ENCODE assay signal across 8 cellular contexts in the genomic region with DNA sequence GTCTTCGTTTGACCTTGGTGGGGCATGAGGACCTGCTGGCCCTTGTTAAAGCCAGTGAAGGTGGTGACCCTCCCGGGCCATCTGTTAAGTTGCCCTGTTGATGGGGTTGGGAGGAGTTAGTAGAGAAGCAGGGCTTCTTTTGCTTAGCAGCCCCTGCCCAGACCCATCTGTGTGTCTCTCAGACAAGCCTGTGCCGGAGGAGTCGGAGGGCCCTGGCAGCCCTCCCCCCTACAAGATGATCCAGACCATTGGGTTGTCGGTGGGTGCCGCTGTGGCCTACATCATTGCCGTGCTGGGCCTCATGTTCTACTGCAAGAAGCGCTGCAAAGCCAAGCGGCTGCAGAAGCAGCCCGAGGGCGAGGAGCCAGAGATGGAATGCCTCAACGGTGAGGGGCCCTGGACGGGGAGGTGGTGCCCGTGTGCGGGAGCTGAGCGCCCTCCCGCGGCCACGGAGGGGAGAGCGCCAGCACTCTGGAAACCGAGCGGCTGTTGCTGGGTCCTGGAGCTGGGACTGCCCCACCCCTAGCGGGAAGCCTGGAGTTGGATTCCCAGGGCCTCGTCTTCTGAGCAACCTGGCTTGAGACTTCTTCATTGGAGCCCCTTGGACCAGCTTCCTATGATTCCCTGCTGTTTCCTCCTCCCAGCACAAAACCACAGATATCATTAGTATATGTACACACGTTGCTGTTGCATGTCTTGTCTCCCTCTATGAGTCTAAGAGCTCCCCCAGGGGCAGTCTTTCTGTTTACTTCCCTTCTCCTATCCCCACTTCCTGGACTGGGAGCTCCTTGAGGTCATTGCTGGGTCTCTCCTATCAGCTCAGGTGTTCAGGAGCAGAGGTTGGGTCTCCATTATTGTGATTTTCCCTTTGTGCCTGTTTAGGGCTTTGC. TPM values are rescaled to one million over a fixed set of nuclear protein-coding genes. Genes with fewer than 3 reads are reported as not detected.
A peak's percentile ranks its signal among the peaks of the same experiment; 100 is the strongest.
DNase-seq lines count a peak whose midpoint lies in the region; TF ChIP-seq lines count a peak whose summit lies in the region.

No MANE protein-coding gene starts in this region.

- DNase-seq in AG04449 (ENCODE audit: low read depth, low spot score) (peak; percentile 75), GM19238 (ENCODE audit: insufficient read length, low spot score) (peak; percentile 91), Kasumi-1 (lab: John Stamatoyannopoulos, UW) (peak; percentile 82 to 83), RWPE1 (ENCODE audit: low spot score) (peak; percentile 88), foreskin fibroblast (peak; percentile 91 to 97), neuronal stem cell (ENCODE audit: low spot score) (peak; percentile 81), stomach (peak; percentile 90)
- peak; percentile 87 for DNase-seq in activated effector memory CD4-positive, alpha-beta T cell treated with anti-CD3 and anti-CD28 coated beads, Interleukin-2, amount 50 U/mL, for 16 hours

- TF ChIP-seq CTCF in AG04449 (IDR thresholded peaks at IDR 0.05; ENCODE audit: insufficient read depth, low read length, missing control alignments) (peak; percentile 98), RWPE1 (conservative IDR thresholded peaks at IDR 0.05; ENCODE audit: low read depth) (peak; percentile 92), foreskin fibroblast (IDR thresholded peaks at IDR 0.05; ENCODE audit: low read depth, low read length) (peak; percentile 91), stomach (IDR thresholded peaks at IDR 0.05) (peak in 5 of 7 experiments; percentile 91 to 96 (median 94))

- H3K36me3 ChIP-seq in neuronal stem cell (replicated peaks in 1 of 2; ENCODE audit: control insufficient read depth in 2 of 2, insufficient read depth in 2 of 2, low read length in 2 of 2), result peaks cover 25 to 55% of the 10 kb centered on the region in 2 donors
- H3K36me3 ChIP-seq in stomach, result peaks cover 0 to 12% (median 10%) of the 10 kb centered on the region in 4 donors

- no peaks in the 10 kb centered on the region for H3K79me1 ChIP-seq in neuronal stem cell (ENCODE audit: low read depth, low read length)

- H3K18ac ChIP-seq in neuronal stem cell (ENCODE audit: low read length), result peak overlapping the region; percentile 72

- peak overlapping the region; percentile 81 for H3K23ac ChIP-seq in neuronal stem cell (ENCODE audit: low read depth, low read length, poor library complexity)

- H3K4ac ChIP-seq in neuronal stem cell (ENCODE audit: low read length), result no peak overlapping the region

- POLR2A ChIA-PET in AG04449 (lab: Yijun Ruan, JAX) (interaction anchor here (0.6 to 2.4 kb wide), 9 partner anchors 14 to 121 kb away, joined by 3 to 20 read pairs (median 3); partner anchors contain the start of genes CUL7, KLC4, MRPL2 and PTK7), RWPE1 (lab: Yijun Ruan, JAX; ENCODE audit: low non-redundant PET) (interaction anchor here (0.5 kb wide), 1 partner anchor 14 kb away, joined by 3 read pairs; no protein-coding TSS in a partner anchor)

- H3K27me3 ChIP-seq in neuronal stem cell (ENCODE audit: control insufficient read depth in 3 of 3, insufficient read depth in 3 of 3, low read depth in 1 of 3, low read length in 3 of 3) (no peaks in the 10 kb centered on the region), stomach (no peaks in the 10 kb centered on the region)

- H3K9ac ChIP-seq in neuronal stem cell (ENCODE audit: low read depth, low read length, poor library complexity), result peak overlapping the region; percentile 86

- no peak overlapping the region for H2BK12ac ChIP-seq in neuronal stem cell (ENCODE audit: low read length)

- peak overlapping the region; percentile 41 for H3K14ac ChIP-seq in neuronal stem cell (ENCODE audit: low read length)

- H3K27ac ChIP-seq in RWPE1 (peak overlapping the region; percentile 86), neuronal stem cell (replicated peaks; ENCODE audit: low read length) (no peak overlapping the region), stomach (peak overlapping the region in 4 of 5 donors; percentile 31 to 45 (median 42))

- no peak overlapping the region for H4K91ac ChIP-seq in neuronal stem cell (ENCODE audit: low read depth, low read length, poor library complexity)

- intact Hi-C loops in stomach (cut with DNase I; ENCODE audit: low total_unique reads), result loop anchor here (5.0 to 10.0 kb wide), 2 partner anchors 69 to 241 kb away; partner anchors contain the start of gene PTK7

- peaks cover 5 to 7% of the 10 kb centered on the region in 2 donors for H3K4me1 ChIP-seq in neuronal stem cell (ENCODE audit: control insufficient read depth in 2 of 2, insufficient read depth in 1 of 2, low read depth in 1 of 2, low read length in 2 of 2)
- peaks cover 10 to 15% (median 12%) of the 10 kb centered on the region in 4 donors for H3K4me1 ChIP-seq in stomach

- H2AK5ac ChIP-seq in neuronal stem cell (ENCODE audit: low read depth, low read length), result peak overlapping the region; percentile 2

- no peak for TF ChIP-seq EP300 in stomach (IDR thresholded peaks at IDR 0.05)

- H3K4me2 ChIP-seq in neuronal stem cell (ENCODE audit: insufficient read depth, low read length, poor library complexity, severe bottlenecking), result no peak overlapping the region

- no peak overlapping the region for H4K8ac ChIP-seq in neuronal stem cell (ENCODE audit: low read depth, low read length)

- H3K4me3 ChIP-seq in AG04449 (ENCODE audit: low read depth, low read length), result no peak overlapping the region
- no peak overlapping the region for H3K4me3 ChIP-seq in foreskin fibroblast (ENCODE audit: low read depth in 1 of 2, low read length in 2 of 2)
- no peak overlapping the region for H3K4me3 ChIP-seq in neuronal stem cell (ENCODE audit: low read length in 2 of 2)
- peak overlapping the region in 1 of 4 donors; percentile 4 for H3K4me3 ChIP-seq in stomach

- peak overlapping the region; percentile 75 for H2AFZ ChIP-seq in neuronal stem cell (ENCODE audit: low read length)

- CTCF ChIA-PET in AG04449 (lab: Yijun Ruan, JAX) (interaction anchor here (0.6 to 9.6 kb wide), 50 partner anchors 9 to 313 kb away, joined by 3 to 183 read pairs (median 5); partner anchors contain the start of genes CUL7, KLC4, MEA1 and MRPL2), RWPE1 (lab: Yijun Ruan, JAX) (interaction anchor here (0.5 to 2.0 kb wide), 31 partner anchors 9 to 427 kb away, joined by 3 to 14 read pairs (median 3); partner anchors contain the start of genes CUL7, DNPH1, KLC4 and MRPL2)

- H2BK15ac ChIP-seq in neuronal stem cell (ENCODE audit: low read length), result no peak overlapping the region

- H3K9me3 ChIP-seq in neuronal stem cell (replicated peaks in 1 of 2; ENCODE audit: control insufficient read depth in 2 of 2, insufficient read depth in 1 of 2, low read depth in 1 of 2, low read length in 2 of 2), result no peaks in the 10 kb centered on the region
- H3K9me3 ChIP-seq in stomach, result no peaks in the 10 kb centered on the region

- TF ChIP-seq POLR2A in stomach (IDR thresholded peaks at IDR 0.05), result no peak

- no peak overlapping the region for H2BK120ac ChIP-seq in neuronal stem cell (ENCODE audit: low read depth, low read length)

- no CpG with 5 or more reads among the region's 25 CpGs for WGBS in neuronal stem cell (ENCODE audit: extremely low coverage in 2 of 2, insufficient read length in 2 of 2, insufficient replicate concordance in 1 of 2), 2 donors
- WGBS in stomach, 5 donors, result 7 to 15% (median 12%) methylated on average over 15 to 25 of the region's 25 CpGs

- H2BK5ac ChIP-seq in neuronal stem cell (ENCODE audit: low read length), result no peak overlapping the region

RNA-seq across cellular contexts. Expression of gene SRF, which starts 27.6 kb away (rescaled TPM):
- 33.8 TPM for polyA plus RNA-seq in neuronal stem cell (2013, experiment 1 of 2)
- 33.2 TPM for polyA plus RNA-seq in neuronal stem cell (2013, experiment 2 of 2)
- 10 to 100 TPM; 10.5 to 40.6 (median 25.5) TPM for total RNA-seq in stomach
- 10 to 100 TPM; 21.7 to 25.6 (median 22.5) TPM for polyA plus RNA-seq in stomach

RNA-seq across cellular contexts. Expression of gene CUL9, which starts 38.5 kb away (rescaled TPM):
- polyA plus RNA-seq in neuronal stem cell (2013, experiment 1 of 2), result 10.3 TPM
- 11.1 TPM for polyA plus RNA-seq in neuronal stem cell (2013, experiment 2 of 2)
- 100 to 1,000 TPM in 1 of 5 donors, 10 to 100 TPM in 4; 22.8 to 120 (median 53.9) TPM for total RNA-seq in stomach
- 10 to 100 TPM; 35.7 to 49.7 (median 40.3) TPM for polyA plus RNA-seq in stomach
